ENCODE assay signal across 1 cellular context in the genomic region with DNA sequence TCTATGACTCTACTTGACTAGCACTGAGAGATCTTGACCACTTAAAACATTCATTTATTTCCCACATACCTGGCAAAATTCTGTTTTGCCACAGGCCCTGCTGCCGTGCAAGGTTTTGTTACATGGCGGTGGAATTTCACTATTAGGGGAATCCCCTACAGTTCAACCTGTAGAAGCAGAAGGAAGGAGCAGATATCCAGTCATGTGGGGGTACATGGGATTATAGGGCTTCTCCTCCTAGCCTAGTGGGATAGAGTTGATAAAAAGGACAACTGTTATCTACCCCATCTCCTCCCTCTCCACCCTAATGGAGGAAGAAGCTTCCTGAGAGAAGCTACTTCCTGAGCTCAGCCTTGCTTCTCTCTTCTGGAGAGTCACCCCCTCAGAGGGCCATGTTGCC.
A peak's percentile ranks its signal among the peaks of the same experiment; 100 is the strongest.
TF ChIP-seq lines count a peak whose summit lies in the region.

No MANE protein-coding gene starts in this region.

TF ChIP-seq in K562, 482 proteins besides CTCF, POLR2A, EP300 and RAD21 (continues in another document):
- TF ChIP-seq SMAD2 (IDR thresholded peaks at IDR 0.05; ENCODE audit: low read depth, low read length) (no peak), MECOM (CRISPR knock-in tag; IDR thresholded peaks at IDR 0.05) (no peak), ZNF57 (CRISPR knock-in tag; IDR thresholded peaks at IDR 0.05) (no peak), RBM34 (IDR thresholded peaks at IDR 0.05; ENCODE audit: borderline replicate concordance, insufficient read depth, low read length) (no peak), GTF2A2 (tag; IDR thresholded peaks at IDR 0.05) (no peak), TBL1XR1 (IDR thresholded peaks at IDR 0.05; ENCODE audit: low read length in 2 of 2) (no peak), CEBPB (tag; IDR thresholded peaks at IDR 0.05) (no peak), OTX1 (CRISPR knock-in tag; IDR thresholded peaks at IDR 0.05) (no peak), ZNF212 (CRISPR knock-in tag; IDR thresholded peaks at IDR 0.05) (no peak), CSDE1 (IDR thresholded peaks at IDR 0.05) (no peak), ZNF146 (CRISPR knock-in tag; IDR thresholded peaks at IDR 0.05; ENCODE audit: unreplicated experiment) (no peak), LEF1 (IDR thresholded peaks at IDR 0.05) (no peak), ZNF197 (CRISPR knock-in tag; IDR thresholded peaks at IDR 0.05; ENCODE audit: low read depth) (no peak), COPS2 (conservative IDR thresholded peaks at IDR 0.05) (no peak), CREB1 (IDR thresholded peaks at IDR 0.05) (no peak), CREB1 (CRISPR knock-in tag; IDR thresholded peaks at IDR 0.05) (no peak), CCAR2 (IDR thresholded peaks at IDR 0.05; ENCODE audit: low read depth, low read length) (no peak), TEAD4 (IDR thresholded peaks at IDR 0.05; ENCODE audit: low read length) (peak; percentile 25; the same call in 1 of the 2 replicates), TEAD4 (CRISPR knock-in tag; IDR thresholded peaks at IDR 0.05; ENCODE audit: borderline replicate concordance) (no peak), CC2D1A (IDR thresholded peaks at IDR 0.05) (no peak), KAT2B (IDR thresholded peaks at IDR 0.05; ENCODE audit: low read depth, low read length) (no peak), ZNF583 (CRISPR knock-in tag; IDR thresholded peaks at IDR 0.05) (no peak), ZBTB8A (IDR thresholded peaks at IDR 0.05; ENCODE audit: partially characterized antibody) (no peak), KAT8 (IDR thresholded peaks at IDR 0.05; ENCODE audit: low read depth) (no peak), ZKSCAN3 (CRISPR knock-in tag; IDR thresholded peaks at IDR 0.05) (no peak), GATA2 (CRISPR knock-in tag; IDR thresholded peaks at IDR 0.05) (peak; percentile 53; the same call in 1 of the 2 replicates), THRAP3 (IDR thresholded peaks at IDR 0.05; ENCODE audit: borderline replicate concordance) (no peak), SRSF3 (IDR thresholded peaks at IDR 0.05; ENCODE audit: insufficient read depth, low read length) (no peak), MEIS2 (IDR thresholded peaks at IDR 0.05; ENCODE audit: partially characterized antibody) (no peak), ILK (tag; IDR thresholded peaks at IDR 0.05; ENCODE audit: borderline replicate concordance, low read depth) (no peak), RBFOX2 (IDR thresholded peaks at IDR 0.05; ENCODE audit: low read depth, low read length) (no peak), CBFA2T2 (conservative IDR thresholded peaks at IDR 0.05) (peak; percentile 54), SMAD3 (CRISPR knock-in tag; conservative IDR thresholded peaks at IDR 0.05) (no peak), CBFA2T3 (IDR thresholded peaks at IDR 0.05) (peak; percentile 69), EHMT2 (IDR thresholded peaks at IDR 0.05) (no peak), MTA2 (IDR thresholded peaks at IDR 0.05; ENCODE audit: low read depth) (peak; percentile 49; the same call in 1 of the 2 replicates), TAL1 (IDR thresholded peaks at IDR 0.05) (peak; percentile 47), TGIF2 (CRISPR knock-in tag; IDR thresholded peaks at IDR 0.05) (no peak), ZNF12 (CRISPR knock-in tag; IDR thresholded peaks at IDR 0.05) (no peak), SAP30 (IDR thresholded peaks at IDR 0.05; ENCODE audit: borderline replicate concordance, insufficient read depth, low read depth, low read length, poor library complexity, severe bottlenecking) (no peak), SREBF2 (CRISPR knock-in tag; IDR thresholded peaks at IDR 0.05) (no peak), JUND (IDR thresholded peaks at IDR 0.05; ENCODE audit: borderline replicate concordance, low read depth, low read length) (no peak), JUND (tag; IDR thresholded peaks at IDR 0.05; ENCODE audit: borderline replicate concordance, low read depth, low read length) (no peak; the same call in 2 of the 3 replicates), SP1 (CRISPR knock-in tag; IDR thresholded peaks at IDR 0.05) (no peak), CBX5 (IDR thresholded peaks at IDR 0.05; ENCODE audit: borderline replicate concordance, low read depth) (no peak), TCF3 (CRISPR knock-in tag; IDR thresholded peaks at IDR 0.05) (peak; percentile 74), SREBF1 (IDR thresholded peaks at IDR 0.05; ENCODE audit: borderline replicate concordance, low read depth, low read length) (no peak), HEY1 (CRISPR knock-in tag; IDR thresholded peaks at IDR 0.05; ENCODE audit: borderline replicate concordance) (no peak), BRD9 (IDR thresholded peaks at IDR 0.05; ENCODE audit: low read depth, partially characterized antibody) (no peak), YBX1 (IDR thresholded peaks at IDR 0.05) (no peak), ETV1 (tag; conservative IDR thresholded peaks at IDR 0.05; ENCODE audit: low read depth) (0 out of 2 replicates have a peak, but pooled peaks have one; percentile 36), STAT5A (IDR thresholded peaks at IDR 0.05; ENCODE audit: borderline replicate concordance, low read length) (no peak), ARID1B (IDR thresholded peaks at IDR 0.05) (peak; percentile 72), ATF1 (CRISPR knock-in tag; IDR thresholded peaks at IDR 0.05) (no peak), ATF1 (tag; IDR thresholded peaks at IDR 0.05) (no peak), NCOR1 (IDR thresholded peaks at IDR 0.05) (0 out of 2 replicates have a peak, but pooled peaks have one; percentile 29)
- TF ChIP-seq, protein P1, sequence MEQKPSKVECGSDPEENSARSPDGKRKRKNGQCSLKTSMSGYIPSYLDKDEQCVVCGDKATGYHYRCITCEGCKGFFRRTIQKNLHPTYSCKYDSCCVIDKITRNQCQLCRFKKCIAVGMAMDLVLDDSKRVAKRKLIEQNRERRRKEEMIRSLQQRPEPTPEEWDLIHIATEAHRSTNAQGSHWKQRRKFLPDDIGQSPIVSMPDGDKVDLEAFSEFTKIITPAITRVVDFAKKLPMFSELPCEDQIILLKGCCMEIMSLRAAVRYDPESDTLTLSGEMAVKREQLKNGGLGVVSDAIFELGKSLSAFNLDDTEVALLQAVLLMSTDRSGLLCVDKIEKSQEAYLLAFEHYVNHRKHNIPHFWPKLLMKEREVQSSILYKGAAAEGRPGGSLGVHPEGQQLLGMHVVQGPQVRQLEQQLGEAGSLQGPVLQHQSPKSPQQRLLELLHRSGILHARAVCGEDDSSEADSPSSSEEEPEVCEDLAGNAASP (IDR thresholded peaks at IDR 0.05), result no peak
- TF ChIP-seq, protein P2, sequence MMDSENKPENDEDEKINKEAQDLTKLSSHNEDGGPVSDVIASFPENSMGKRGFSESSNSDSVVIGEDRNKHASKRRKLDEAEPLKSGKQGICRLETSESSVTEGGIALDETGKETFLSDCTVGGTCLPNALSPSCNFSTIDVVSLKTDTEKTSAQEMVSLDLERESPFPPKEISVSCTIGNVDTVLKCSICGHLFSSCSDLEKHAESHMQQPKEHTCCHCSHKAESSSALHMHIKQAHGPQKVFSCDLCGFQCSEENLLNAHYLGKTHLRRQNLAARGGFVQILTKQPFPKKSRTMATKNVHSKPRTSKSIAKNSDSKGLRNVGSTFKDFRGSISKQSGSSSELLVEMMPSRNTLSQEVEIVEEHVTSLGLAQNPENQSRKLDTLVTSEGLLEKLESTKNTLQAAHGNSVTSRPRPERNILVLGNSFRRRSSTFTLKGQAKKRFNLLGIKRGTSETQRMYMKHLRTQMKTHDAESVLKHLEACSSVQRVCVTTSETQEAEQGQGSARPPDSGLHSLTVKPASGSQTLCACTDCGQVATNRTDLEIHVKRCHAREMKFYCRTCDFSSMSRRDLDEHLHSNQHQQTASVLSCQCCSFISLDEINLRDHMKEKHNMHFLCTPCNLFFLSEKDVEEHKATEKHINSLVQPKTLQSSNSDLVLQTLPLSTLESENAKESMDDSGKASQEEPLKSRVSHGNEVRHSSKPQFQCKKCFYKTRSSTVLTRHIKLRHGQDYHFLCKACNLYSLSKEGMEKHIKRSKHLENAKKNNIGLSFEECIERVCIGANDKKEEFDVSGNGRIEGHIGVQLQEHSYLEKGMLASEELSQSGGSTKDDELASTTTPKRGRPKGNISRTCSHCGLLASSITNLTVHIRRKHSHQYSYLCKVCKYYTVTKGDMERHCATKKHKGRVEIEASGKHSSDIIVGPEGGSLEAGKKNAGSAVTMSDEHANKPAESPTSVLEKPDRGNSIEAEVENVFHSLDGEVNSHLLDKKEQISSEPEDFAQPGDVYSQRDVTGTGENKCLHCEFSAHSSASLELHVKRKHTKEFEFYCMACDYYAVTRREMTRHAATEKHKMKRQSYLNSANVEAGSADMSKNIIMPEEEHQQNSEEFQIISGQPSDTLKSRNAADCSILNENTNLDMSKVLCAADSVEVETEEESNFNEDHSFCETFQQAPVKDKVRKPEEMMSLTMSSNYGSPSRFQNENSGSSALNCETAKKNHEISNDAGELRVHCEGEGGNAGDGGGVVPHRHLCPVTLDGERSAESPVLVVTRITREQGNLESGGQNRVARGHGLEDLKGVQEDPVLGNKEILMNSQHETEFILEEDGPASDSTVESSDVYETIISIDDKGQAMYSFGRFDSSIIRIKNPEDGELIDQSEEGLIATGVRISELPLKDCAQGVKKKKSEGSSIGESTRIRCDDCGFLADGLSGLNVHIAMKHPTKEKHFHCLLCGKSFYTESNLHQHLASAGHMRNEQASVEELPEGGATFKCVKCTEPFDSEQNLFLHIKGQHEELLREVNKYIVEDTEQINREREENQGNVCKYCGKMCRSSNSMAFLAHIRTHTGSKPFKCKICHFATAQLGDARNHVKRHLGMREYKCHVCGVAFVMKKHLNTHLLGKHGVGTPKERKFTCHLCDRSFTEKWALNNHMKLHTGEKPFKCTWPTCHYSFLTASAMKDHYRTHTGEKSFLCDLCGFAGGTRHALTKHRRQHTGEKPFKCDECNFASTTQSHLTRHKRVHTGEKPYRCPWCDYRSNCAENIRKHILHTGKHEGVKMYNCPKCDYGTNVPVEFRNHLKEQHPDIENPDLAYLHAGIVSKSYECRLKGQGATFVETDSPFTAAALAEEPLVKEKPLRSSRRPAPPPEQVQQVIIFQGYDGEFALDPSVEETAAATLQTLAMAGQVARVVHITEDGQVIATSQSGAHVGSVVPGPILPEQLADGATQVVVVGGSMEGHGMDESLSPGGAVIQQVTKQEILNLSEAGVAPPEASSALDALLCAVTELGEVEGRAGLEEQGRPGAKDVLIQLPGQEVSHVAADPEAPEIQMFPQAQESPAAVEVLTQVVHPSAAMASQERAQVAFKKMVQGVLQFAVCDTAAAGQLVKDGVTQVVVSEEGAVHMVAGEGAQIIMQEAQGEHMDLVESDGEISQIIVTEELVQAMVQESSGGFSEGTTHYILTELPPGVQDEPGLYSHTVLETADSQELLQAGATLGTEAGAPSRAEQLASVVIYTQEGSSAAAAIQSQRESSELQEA (IDR thresholded peaks at IDR 0.05; ENCODE audit: low read depth), result no peak
- TF ChIP-seq, protein P3, sequence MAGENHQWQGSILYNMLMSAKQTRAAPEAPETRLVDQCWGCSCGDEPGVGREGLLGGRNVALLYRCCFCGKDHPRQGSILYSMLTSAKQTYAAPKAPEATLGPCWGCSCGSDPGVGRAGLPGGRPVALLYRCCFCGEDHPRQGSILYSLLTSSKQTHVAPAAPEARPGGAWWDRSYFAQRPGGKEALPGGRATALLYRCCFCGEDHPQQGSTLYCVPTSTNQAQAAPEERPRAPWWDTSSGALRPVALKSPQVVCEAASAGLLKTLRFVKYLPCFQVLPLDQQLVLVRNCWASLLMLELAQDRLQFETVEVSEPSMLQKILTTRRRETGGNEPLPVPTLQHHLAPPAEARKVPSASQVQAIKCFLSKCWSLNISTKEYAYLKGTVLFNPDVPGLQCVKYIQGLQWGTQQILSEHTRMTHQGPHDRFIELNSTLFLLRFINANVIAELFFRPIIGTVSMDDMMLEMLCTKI (IDR thresholded peaks at IDR 0.05; ENCODE audit: partially characterized antibody), result no peak
- TF ChIP-seq, protein P4, sequence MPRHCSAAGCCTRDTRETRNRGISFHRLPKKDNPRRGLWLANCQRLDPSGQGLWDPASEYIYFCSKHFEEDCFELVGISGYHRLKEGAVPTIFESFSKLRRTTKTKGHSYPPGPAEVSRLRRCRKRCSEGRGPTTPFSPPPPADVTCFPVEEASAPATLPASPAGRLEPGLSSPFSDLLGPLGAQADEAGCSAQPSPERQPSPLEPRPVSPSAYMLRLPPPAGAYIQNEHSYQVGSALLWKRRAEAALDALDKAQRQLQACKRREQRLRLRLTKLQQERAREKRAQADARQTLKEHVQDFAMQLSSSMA (CRISPR knock-in tag; IDR thresholded peaks at IDR 0.05), result no peak
- TF ChIP-seq, protein P5, sequence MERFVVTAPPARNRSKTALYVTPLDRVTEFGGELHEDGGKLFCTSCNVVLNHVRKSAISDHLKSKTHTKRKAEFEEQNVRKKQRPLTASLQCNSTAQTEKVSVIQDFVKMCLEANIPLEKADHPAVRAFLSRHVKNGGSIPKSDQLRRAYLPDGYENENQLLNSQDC (CRISPR knock-in tag; IDR thresholded peaks at IDR 0.05), result no peak
- TF ChIP-seq, protein P6, sequence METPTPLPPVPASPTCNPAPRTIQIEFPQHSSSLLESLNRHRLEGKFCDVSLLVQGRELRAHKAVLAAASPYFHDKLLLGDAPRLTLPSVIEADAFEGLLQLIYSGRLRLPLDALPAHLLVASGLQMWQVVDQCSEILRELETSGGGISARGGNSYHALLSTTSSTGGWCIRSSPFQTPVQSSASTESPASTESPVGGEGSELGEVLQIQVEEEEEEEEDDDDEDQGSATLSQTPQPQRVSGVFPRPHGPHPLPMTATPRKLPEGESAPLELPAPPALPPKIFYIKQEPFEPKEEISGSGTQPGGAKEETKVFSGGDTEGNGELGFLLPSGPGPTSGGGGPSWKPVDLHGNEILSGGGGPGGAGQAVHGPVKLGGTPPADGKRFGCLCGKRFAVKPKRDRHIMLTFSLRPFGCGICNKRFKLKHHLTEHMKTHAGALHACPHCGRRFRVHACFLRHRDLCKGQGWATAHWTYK (CRISPR knock-in tag; IDR thresholded peaks at IDR 0.05), result no peak
- TF ChIP-seq, protein P7, sequence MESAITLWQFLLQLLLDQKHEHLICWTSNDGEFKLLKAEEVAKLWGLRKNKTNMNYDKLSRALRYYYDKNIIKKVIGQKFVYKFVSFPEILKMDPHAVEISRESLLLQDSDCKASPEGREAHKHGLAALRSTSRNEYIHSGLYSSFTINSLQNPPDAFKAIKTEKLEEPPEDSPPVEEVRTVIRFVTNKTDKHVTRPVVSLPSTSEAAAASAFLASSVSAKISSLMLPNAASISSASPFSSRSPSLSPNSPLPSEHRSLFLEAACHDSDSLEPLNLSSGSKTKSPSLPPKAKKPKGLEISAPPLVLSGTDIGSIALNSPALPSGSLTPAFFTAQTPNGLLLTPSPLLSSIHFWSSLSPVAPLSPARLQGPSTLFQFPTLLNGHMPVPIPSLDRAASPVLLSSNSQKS (CRISPR knock-in tag; IDR thresholded peaks at IDR 0.05), result no peak
- TF ChIP-seq, protein P8, sequence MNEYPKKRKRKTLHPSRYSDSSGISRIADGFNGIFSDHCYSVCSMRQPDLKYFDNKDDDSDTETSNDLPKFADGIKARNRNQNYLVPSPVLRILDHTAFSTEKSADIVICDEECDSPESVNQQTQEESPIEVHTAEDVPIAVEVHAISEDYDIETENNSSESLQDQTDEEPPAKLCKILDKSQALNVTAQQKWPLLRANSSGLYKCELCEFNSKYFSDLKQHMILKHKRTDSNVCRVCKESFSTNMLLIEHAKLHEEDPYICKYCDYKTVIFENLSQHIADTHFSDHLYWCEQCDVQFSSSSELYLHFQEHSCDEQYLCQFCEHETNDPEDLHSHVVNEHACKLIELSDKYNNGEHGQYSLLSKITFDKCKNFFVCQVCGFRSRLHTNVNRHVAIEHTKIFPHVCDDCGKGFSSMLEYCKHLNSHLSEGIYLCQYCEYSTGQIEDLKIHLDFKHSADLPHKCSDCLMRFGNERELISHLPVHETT (CRISPR knock-in tag; conservative IDR thresholded peaks at IDR 0.05 in 1 of 2, IDR thresholded peaks at IDR 0.05 in 1 of 2), result no peak
